ENCODE assay signal across 9 cellular contexts in genomic region chr5:54469655-54470054, GRCh38. TPM values are rescaled to one million over a fixed set of nuclear protein-coding genes. Genes with fewer than 3 reads are reported as not detected.
A peak's percentile ranks its signal among the peaks of the same experiment; 100 is the strongest.
DNase-seq lines count a peak whose midpoint lies in the region; ATAC-seq, FAIRE-seq and TF ChIP-seq lines count a peak whose summit lies in the region.
"Had no signal": no experiment of that assay in that cellular context is flagged by ENCODE, and none has a peak within 500 bp of the region (broad histone marks: within the 10 kb centered on the region; RNA-seq: fewer than 3 reads in every experiment).

No MANE protein-coding gene starts in this region.

- no peak for DNase-seq in GM18507 (ENCODE audit: extremely low spot score, insufficient read length, low read depth)
- DNase-seq in Calu3: no peak
- no peak for DNase-seq in NCI-H2171 treated with DMSO at 0.1 percent for 48 hours (lab: John Stamatoyannopoulos, UW)
- no peak for DNase-seq in HUDEP-2 (lab: John Stamatoyannopoulos, UW; ENCODE audit: unreplicated experiment in 76 of 76)
- no peak for DNase-seq in esophagus squamous epithelium (lab: John Stamatoyannopoulos, UW)

- no peak overlapping the region for H3K27ac Mint-ChIP-seq in Calu3 (ENCODE audit: unreplicated experiment)

- H3K27me3 Mint-ChIP-seq in Calu3 (ENCODE audit: unreplicated experiment): peaks cover 17% of the 10 kb centered on the region

- FAIRE-seq in GM18507 (lab: Jason Lieb, UNC): peak; percentile 46
- FAIRE-seq: endothelial cell of umbilical vein had no signal

- H3K27me3 ChIP-seq in mucosa of rectum (ENCODE audit: control insufficient read depth in 2 of 2, insufficient read depth in 2 of 2, low read length in 2 of 2) (no peaks in the 10 kb centered on the region), esophagus squamous epithelium (no peaks in the 10 kb centered on the region)

- no TSS peak for BruUV-seq in Calu3 (replicated peaks; lab: Mats Ljungman, UMichigan)

- no peak overlapping the region for H3K4me3 Mint-ChIP-seq in Calu3 (ENCODE audit: low read depth, unreplicated experiment)

- H3K36me3 Mint-ChIP-seq in Calu3 (ENCODE audit: insufficient read depth, unreplicated experiment): no peaks in the 10 kb centered on the region

- H3K4me1 Mint-ChIP-seq in Calu3 (ENCODE audit: low read depth, unreplicated experiment): no peaks in the 10 kb centered on the region

- intact Hi-C loops in Calu3 (cut with micrococcal nuclease; ENCODE audit: unreplicated experiment): no loop called here
- intact Hi-C loops in esophagus squamous epithelium (cut with DNase I): no loop called here

- peak overlapping the region; percentile 43 to 52 for H3K4me3 ChIP-seq in mucosa of rectum (ENCODE audit: low read length in 2 of 2)
- peak overlapping the region in 2 of 4 donors; percentile 4 to 50 for H3K4me3 ChIP-seq in esophagus squamous epithelium

- H3K9me3 Mint-ChIP-seq in Calu3 (ENCODE audit: low read depth, unreplicated experiment): no peaks in the 10 kb centered on the region

- H3K9me3 ChIP-seq in mucosa of rectum (ENCODE audit: control insufficient read depth in 2 of 2, low read length in 2 of 2) (no peaks in the 10 kb centered on the region), esophagus squamous epithelium (no peaks in the 10 kb centered on the region)

- no peaks in the 10 kb centered on the region for H3K36me3 ChIP-seq in mucosa of rectum (ENCODE audit: control insufficient read depth in 2 of 2, insufficient read depth in 2 of 2, low read length in 2 of 2)
- no peaks in the 10 kb centered on the region for H3K36me3 ChIP-seq in esophagus squamous epithelium

- CTCF ChIA-PET in Calu3 (lab: Charles Lee): no interaction called here

- H3K4me1 ChIP-seq in mucosa of rectum (ENCODE audit: control insufficient read depth in 2 of 2, insufficient read depth in 2 of 2, low read length in 2 of 2): no peaks in the 10 kb centered on the region
- H3K4me1 ChIP-seq in esophagus squamous epithelium: peaks cover 0 to 9% (median 0%) of the 10 kb centered on the region in 3 donors

- H3K9ac ChIP-seq in mucosa of rectum (ENCODE audit: low read depth in 1 of 2, low read length in 2 of 2): peak overlapping the region in 1 of 2 donors; percentile 6

- ATAC-seq in HG02571 (IDR thresholded peaks at IDR 0.05; ENCODE audit: unreplicated experiment): peak; percentile 62
- peak; percentile 75 for ATAC-seq in SK-N-SH treated with all-trans-retinoic acid at 6 μM for 48 hours

- WGBS in esophagus squamous epithelium, 2 donors: 36 to 40% methylated on average over 3 of the region's 3 CpGs

- peak overlapping the region in 1 of 2 donors; percentile 5 for H3K27ac ChIP-seq in mucosa of rectum (ENCODE audit: low read depth in 2 of 2, low read length in 2 of 2)
- peak overlapping the region in 2 of 4 donors; percentile 28 to 49 for H3K27ac ChIP-seq in esophagus squamous epithelium

- TF ChIP-seq CTCF in Calu3 (IDR thresholded peaks at IDR 0.05; ENCODE audit: unreplicated experiment): no peak
- no peak for TF ChIP-seq CTCF in esophagus squamous epithelium (IDR thresholded peaks at IDR 0.05)

- TF ChIP-seq POLR2A in esophagus squamous epithelium (IDR thresholded peaks at IDR 0.05): no peak

TF ChIP-seq in SK-N-SH treated with all-trans-retinoic acid at 6 μM for 48 hours, 23 proteins besides CTCF, POLR2A, EP300 and RAD21:
- TF ChIP-seq ISL1 (CRISPR knock-in tag; IDR thresholded peaks at IDR 0.05) (no peak), GLIS3 (CRISPR knock-in tag; IDR thresholded peaks at IDR 0.05) (no peak), PPARA (CRISPR knock-in tag; IDR thresholded peaks at IDR 0.05; ENCODE audit: borderline replicate concordance) (no peak), ZNF565 (CRISPR knock-in tag; conservative IDR thresholded peaks at IDR 0.05; ENCODE audit: low read depth) (no peak), ZFP3 (CRISPR knock-in tag; IDR thresholded peaks at IDR 0.05) (no peak), SNAI2 (CRISPR knock-in tag; IDR thresholded peaks at IDR 0.05) (no peak), POU6F1 (CRISPR knock-in tag; IDR thresholded peaks at IDR 0.05; ENCODE audit: borderline replicate concordance, low read depth) (no peak), TOX (CRISPR knock-in tag; IDR thresholded peaks at IDR 0.05; ENCODE audit: borderline replicate concordance) (no peak), PATZ1 (CRISPR knock-in tag; IDR thresholded peaks at IDR 0.05; ENCODE audit: borderline replicate concordance) (no peak), CREB5 (CRISPR knock-in tag; IDR thresholded peaks at IDR 0.05; ENCODE audit: low read depth) (no peak), RARB (CRISPR knock-in tag; IDR thresholded peaks at IDR 0.05) (no peak), ESRRG (CRISPR knock-in tag; IDR thresholded peaks at IDR 0.05) (no peak), TCF4 (CRISPR knock-in tag; IDR thresholded peaks at IDR 0.05; ENCODE audit: borderline replicate concordance) (no peak), CSDC2 (CRISPR knock-in tag; IDR thresholded peaks at IDR 0.05) (no peak), ZC3H10 (CRISPR knock-in tag; IDR thresholded peaks at IDR 0.05) (no peak)

RNA-seq across cellular contexts. Expression of gene HSPB3, which starts 14.2 kb away (rescaled TPM):
- total RNA-seq in Calu3 (2022) (not detected in 2 replicates), esophagus squamous epithelium (10 to 100 TPM in 1 of 4 donors, 1 to 10 TPM in 1, under 1 TPM in 1, not detected in 1; 0.40 to 14.1 (median 2.4) TPM)
- total RNA-seq: endothelial cell of umbilical vein had no signal

RNA-seq across cellular contexts. Expression of gene SNX18, which starts 47.9 kb away (rescaled TPM):
- total RNA-seq in Calu3 (2022): 22.8 and 26.2 TPM in 2 replicates
- 10 to 100 TPM; 26.3 to 36.3 (median 30.6) TPM for total RNA-seq in esophagus squamous epithelium
